In genomic region chr19:10403137-10404021, GRCh38 we compare ENCODE assay signal across 8 cellular contexts. TPM values are rescaled to one million over a fixed set of nuclear protein-coding genes. Genes with fewer than 3 reads are reported as not detected.
A peak's percentile ranks its signal among the peaks of the same experiment; 100 is the strongest.
DNase-seq lines count a peak whose midpoint lies in the region; ATAC-seq and TF ChIP-seq lines count a peak whose summit lies in the region.

TSS of gene CDC37 (minus strand) at chr19:10403542. CDS start at chr19:10403479, 63 bp downstream.

- peak; percentile 88 to 91 for DNase-seq in NCI-H1930 (lab: John Stamatoyannopoulos, UW)
- DNase-seq in anterior cingulate cortex (lab: John Stamatoyannopoulos, UW) = peak; percentile 59 to 97 (median 92)
- DNase-seq in right cardiac atrium = peak; percentile 96 to 99 (median 99)
- DNase-seq in vagina (ENCODE audit: extremely low spot score in 2 of 2) = peak in 1 of 2 donors; percentile 95

- H3K27ac ChIP-seq in right cardiac atrium (ENCODE audit: low read length) (peak within 1 kb of the TSS; percentile 76), rectal smooth muscle tissue (ENCODE audit: low read depth, low read length) (peak within 1 kb of the TSS; percentile 76), vagina (peak within 1 kb of the TSS; percentile 67)

- no peaks in the 10 kb centered on the region for H3K9me3 ChIP-seq in right cardiac atrium (ENCODE audit: control insufficient read depth, low read length)
- H3K9me3 ChIP-seq in vagina = no peaks in the 10 kb centered on the region

- ATAC-seq in GM18499 (IDR thresholded peaks at IDR 0.05; ENCODE audit: insufficient read depth, unreplicated experiment) (peak; percentile 61), HG02943 (IDR thresholded peaks at IDR 0.05; ENCODE audit: low read depth, unreplicated experiment) (peak; percentile 79), right cardiac atrium (peak; percentile 95 to 96)

- H3K27me3 ChIP-seq in right cardiac atrium (ENCODE audit: control insufficient read depth, insufficient read depth) = no peaks in the 10 kb centered on the region
- H3K27me3 ChIP-seq in rectal smooth muscle tissue (ENCODE audit: control insufficient read depth, insufficient read depth, low read length) = peaks cover 3% of the 10 kb centered on the region
- H3K27me3 ChIP-seq in vagina = no peaks in the 10 kb centered on the region

- no peaks in the 10 kb centered on the region for H3K36me3 ChIP-seq in rectal smooth muscle tissue (ENCODE audit: control insufficient read depth, insufficient read depth, low read length)
- H3K36me3 ChIP-seq in vagina = no peaks in the 10 kb centered on the region

- TF ChIP-seq CTCF in vagina (IDR thresholded peaks at IDR 0.05) = no peak

- H3K4me3 ChIP-seq in right cardiac atrium (ENCODE audit: low read length) = peak within 1 kb of the TSS; percentile 92
- peak within 1 kb of the TSS; percentile 93 for H3K4me3 ChIP-seq in rectal smooth muscle tissue (ENCODE audit: low read length)
- H3K4me3 ChIP-seq in vagina = peak within 1 kb of the TSS; percentile 90 to 97

- under 1% methylated on average over 69 of the region's 69 CpGs for WGBS in right cardiac atrium

- H3K9ac ChIP-seq in rectal smooth muscle tissue (ENCODE audit: low read length) = peak within 1 kb of the TSS; percentile 85

- H3K4me1 ChIP-seq in right cardiac atrium (ENCODE audit: control insufficient read depth, insufficient read depth, low read length) = peaks cover 7% of the 10 kb centered on the region
- H3K4me1 ChIP-seq in rectal smooth muscle tissue (ENCODE audit: control insufficient read depth, insufficient read depth, low read length) = peaks cover 9% of the 10 kb centered on the region
- peaks cover 53% of the 10 kb centered on the region for H3K4me1 ChIP-seq in vagina

- TF ChIP-seq POLR2A in vagina (IDR thresholded peaks at IDR 0.05) = peak in 1 of 2 donors; percentile 77

- intact Hi-C loops in T-helper 2 cell treated with Interferon-gamma antibody and Interleukin-4, amounts not matched to agents 100 ng/mL and 5 ng/mL, for 36 hours (cut with micrococcal nuclease) = loop anchor here (1.0 to 5.0 kb wide), 8 partner anchors 16 to 249 kb away; partner anchors contain the start of genes DNMT1, ILF3 and TYK2
- intact Hi-C loops in right cardiac atrium (cut with DNase I) (no loop called here), vagina (cut with DNase I) (loop anchor here (5.0 kb wide), 1 partner anchor 164 kb away; the partner anchor contains the start of genes CDKN2D and KRI1)

RNA-seq across cellular contexts. Expression of gene CDC37, which starts in this region (rescaled TPM):
- 201 and 202 TPM in 2 replicates for total RNA-seq in T-helper 2 cell treated with Interferon-gamma antibody and Interleukin-4, amounts not matched to agents 100 ng/mL and 5 ng/mL, for 36 hours
- total RNA-seq in right cardiac atrium (100 to 1,000 TPM; 131 to 133 (median 132) TPM), vagina (112 TPM)
- polyA plus RNA-seq in right cardiac atrium = 228 TPM

Comparison
In these comparisons a context has a peak if more than half of its experiments do, and no peak if none do; other contexts are left out.
1. intact Hi-C loops: an anchor here in T-helper 2 cell treated with Interferon-gamma antibody and Interleukin-4, amounts not matched to agents 100 ng/mL and 5 ng/mL, for 36 hours (1.0 to 5.0 kb wide) and vagina (5.0 kb wide); none called in right cardiac atrium.